In genomic region chr3:9938966-9939365, GRCh38 we compare ENCODE assay signal across 28 cellular contexts. TPM values are rescaled to one million over a fixed set of nuclear protein-coding genes. Genes with fewer than 3 reads are reported as not detected.
"Had no signal": no experiment of that assay in that cellular context is flagged by ENCODE, and none has a peak within 500 bp of the region (broad histone marks: within the 10 kb centered on the region; RNA-seq: fewer than 3 reads in every experiment).

No MANE protein-coding gene starts in this region.

- H3K4me3 Mint-ChIP-seq: naive thymus-derived CD4-positive, alpha-beta T cell; natural killer cell; nephron; stimulated activated effector memory CD8-positive, alpha-beta T cell treated with anti-CD3 and anti-CD28 coated beads, Interleukin-12 subunit alpha, Interleukin-12 subunit beta, amount 100 ng/mL, for 72 hours; stimulated activated naive B cell treated with anti-CD40 and anti-IgM and Interleukin-4, amounts not matched to agents 10 μg/mL and 1 μg/mL and 100 μg/mL, for 72 hours; stimulated activated naive CD8-positive, alpha-beta T cell treated with anti-CD3 and anti-CD28 coated beads, Interleukin-15, Interleukin-2, amounts not matched to agents 100 ng/mL and 50 ng/mL, for 24 hours; type B pancreatic cell had no signal

- FAIRE-seq: pancreas, small intestine had no signal

- H3K9me3 ChIP-seq: neutrophil, pancreas, prostate gland, right lobe of liver, sigmoid colon, stomach, thoracic aorta, thyroid gland, transverse colon, upper lobe of right lung, uterus had no signal

- ATAC-seq: naive thymus-derived CD4-positive, alpha-beta T cell; natural killer cell; pancreas; right cardiac atrium; right lobe of liver; stimulated activated effector memory CD8-positive, alpha-beta T cell treated with anti-CD3 and anti-CD28 coated beads, Interleukin-12 subunit alpha, Interleukin-12 subunit beta, amount 100 ng/mL, for 72 hours; stimulated activated naive B cell treated with anti-CD40 and anti-IgM and Interleukin-4, amounts not matched to agents 10 μg/mL and 1 μg/mL and 100 μg/mL, for 72 hours; upper lobe of right lung had no signal

- DNase-seq: naive thymus-derived CD4-positive, alpha-beta T cell; natural killer cell; nucleus accumbens; pancreas; right cardiac atrium; right lobe of liver; sigmoid colon; small intestine; stimulated activated CD4-positive, alpha-beta T cell treated with anti-CD3 and anti-CD28 coated beads, Interleukin-15, amount 100 ng/mL, for 24 hours; stimulated activated CD4-positive, alpha-beta T cell treated with anti-CD3 and anti-CD28 coated beads, Interleukin-2, amount 100 ng/mL, for 24 hours; stimulated activated CD4-positive, alpha-beta T cell treated with anti-CD3 and anti-CD28 coated beads, Interleukin-2, amount 100 ng/mL, for 48 hours; stimulated activated CD4-positive, alpha-beta T cell treated with anti-CD3 and anti-CD28 coated beads, Interleukin-4, amount 100 ng/mL, for 24 hours; stimulated activated naive B cell treated with anti-CD40 and anti-IgM and Interleukin-4, amounts not matched to agents 10 μg/mL and 1 μg/mL and 100 μg/mL, for 72 hours; stimulated activated naive CD4-positive, alpha-beta T cell treated with Interleukin-2 at 50 U/mL for 16 hours; stomach; thyroid gland; transverse colon; upper lobe of right lung; uterus had no signal

- H3K4me1 ChIP-seq: prostate gland had no signal

- H3K36me3 ChIP-seq: neutrophil, pancreas, prostate gland, transverse colon, uterus had no signal

- H3K4me3 ChIP-seq: pancreas, prostate gland, right lobe of liver, sigmoid colon, stomach, thoracic aorta, thyroid gland, transverse colon, upper lobe of right lung, uterus had no signal

- H3K27me3 ChIP-seq: neutrophil, pancreas, right lobe of liver, sigmoid colon, stomach, thyroid gland, transverse colon, upper lobe of right lung, uterus had no signal

- H3K27ac ChIP-seq: neutrophil, pancreas, prostate gland, right lobe of liver, sigmoid colon, stomach, thoracic aorta, thyroid gland, transverse colon, upper lobe of right lung, uterus had no signal

- H3K36me3 Mint-ChIP-seq: natural killer cell had no signal

- H3K27ac Mint-ChIP-seq: natural killer cell; nephron; stimulated activated effector memory CD8-positive, alpha-beta T cell treated with anti-CD3 and anti-CD28 coated beads, Interleukin-12 subunit alpha, Interleukin-12 subunit beta, amount 100 ng/mL, for 72 hours; stimulated activated naive B cell treated with anti-CD40 and anti-IgM and Interleukin-4, amounts not matched to agents 10 μg/mL and 1 μg/mL and 100 μg/mL, for 72 hours; stimulated activated naive CD8-positive, alpha-beta T cell treated with anti-CD3 and anti-CD28 coated beads, Interleukin-15, Interleukin-2, amounts not matched to agents 100 ng/mL and 50 ng/mL, for 24 hours; type B pancreatic cell had no signal

- H3K27me3 Mint-ChIP-seq: naive thymus-derived CD4-positive, alpha-beta T cell; stimulated activated naive B cell treated with anti-CD40 and anti-IgM and Interleukin-4, amounts not matched to agents 10 μg/mL and 1 μg/mL and 100 μg/mL, for 72 hours; stimulated activated naive CD8-positive, alpha-beta T cell treated with anti-CD3 and anti-CD28 coated beads, Interleukin-15, Interleukin-2, amounts not matched to agents 100 ng/mL and 50 ng/mL, for 24 hours; type B pancreatic cell had no signal

- H3K9me3 Mint-ChIP-seq: naive thymus-derived CD4-positive, alpha-beta T cell; natural killer cell; nephron; stimulated activated effector memory CD8-positive, alpha-beta T cell treated with anti-CD3 and anti-CD28 coated beads, Interleukin-12 subunit alpha, Interleukin-12 subunit beta, amount 100 ng/mL, for 72 hours; stimulated activated naive CD8-positive, alpha-beta T cell treated with anti-CD3 and anti-CD28 coated beads, Interleukin-15, Interleukin-2, amounts not matched to agents 100 ng/mL and 50 ng/mL, for 24 hours; type B pancreatic cell had no signal

RNA-seq across cellular contexts. Expression of gene IL17RC, which starts 22.1 kb away (rescaled TPM):
- polyA plus RNA-seq: neural cell had no signal

RNA-seq across cellular contexts. Expression of gene IL17RE, which starts 36.3 kb away (rescaled TPM):
- total RNA-seq: skeletal muscle tissue had no signal
- polyA plus RNA-seq: naive thymus-derived CD4-positive, alpha-beta T cell had no signal
